1 cellular context compared by ENCODE assay signal in the genomic region with DNA sequence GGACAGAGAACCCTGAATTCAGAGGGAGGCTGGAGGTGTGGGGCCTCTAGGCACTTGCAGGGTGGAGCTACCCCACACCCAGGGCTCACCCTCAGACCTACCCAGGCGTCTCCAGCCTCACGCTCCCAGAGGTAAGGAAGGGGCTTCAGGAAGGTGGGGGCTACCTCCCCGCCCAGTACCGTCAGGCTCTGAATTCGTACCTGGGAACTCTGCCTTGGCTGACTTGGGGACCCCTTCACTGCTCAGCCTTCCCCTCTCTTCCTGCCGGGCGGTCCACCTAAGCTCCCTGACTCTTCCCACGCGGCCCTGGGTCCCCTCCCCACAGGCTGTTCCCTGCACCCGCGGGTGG.
TF ChIP-seq lines count a peak whose summit lies in the region.

No MANE protein-coding gene starts in this region.

TF ChIP-seq in H1, 55 proteins besides CTCF, POLR2A, EP300 and RAD21 (continued from another document):
- TF ChIP-seq, protein P1, sequence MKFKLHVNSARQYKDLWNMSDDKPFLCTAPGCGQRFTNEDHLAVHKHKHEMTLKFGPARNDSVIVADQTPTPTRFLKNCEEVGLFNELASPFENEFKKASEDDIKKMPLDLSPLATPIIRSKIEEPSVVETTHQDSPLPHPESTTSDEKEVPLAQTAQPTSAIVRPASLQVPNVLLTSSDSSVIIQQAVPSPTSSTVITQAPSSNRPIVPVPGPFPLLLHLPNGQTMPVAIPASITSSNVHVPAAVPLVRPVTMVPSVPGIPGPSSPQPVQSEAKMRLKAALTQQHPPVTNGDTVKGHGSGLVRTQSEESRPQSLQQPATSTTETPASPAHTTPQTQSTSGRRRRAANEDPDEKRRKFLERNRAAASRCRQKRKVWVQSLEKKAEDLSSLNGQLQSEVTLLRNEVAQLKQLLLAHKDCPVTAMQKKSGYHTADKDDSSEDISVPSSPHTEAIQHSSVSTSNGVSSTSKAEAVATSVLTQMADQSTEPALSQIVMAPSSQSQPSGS (IDR thresholded peaks at IDR 0.05; ENCODE audit: low read length), result no peak
- TF ChIP-seq, protein P2, sequence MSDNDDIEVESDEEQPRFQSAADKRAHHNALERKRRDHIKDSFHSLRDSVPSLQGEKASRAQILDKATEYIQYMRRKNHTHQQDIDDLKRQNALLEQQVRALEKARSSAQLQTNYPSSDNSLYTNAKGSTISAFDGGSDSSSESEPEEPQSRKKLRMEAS (IDR thresholded peaks at IDR 0.05), result no peak
